18 cellular contexts compared by ENCODE assay signal in the genomic region with DNA sequence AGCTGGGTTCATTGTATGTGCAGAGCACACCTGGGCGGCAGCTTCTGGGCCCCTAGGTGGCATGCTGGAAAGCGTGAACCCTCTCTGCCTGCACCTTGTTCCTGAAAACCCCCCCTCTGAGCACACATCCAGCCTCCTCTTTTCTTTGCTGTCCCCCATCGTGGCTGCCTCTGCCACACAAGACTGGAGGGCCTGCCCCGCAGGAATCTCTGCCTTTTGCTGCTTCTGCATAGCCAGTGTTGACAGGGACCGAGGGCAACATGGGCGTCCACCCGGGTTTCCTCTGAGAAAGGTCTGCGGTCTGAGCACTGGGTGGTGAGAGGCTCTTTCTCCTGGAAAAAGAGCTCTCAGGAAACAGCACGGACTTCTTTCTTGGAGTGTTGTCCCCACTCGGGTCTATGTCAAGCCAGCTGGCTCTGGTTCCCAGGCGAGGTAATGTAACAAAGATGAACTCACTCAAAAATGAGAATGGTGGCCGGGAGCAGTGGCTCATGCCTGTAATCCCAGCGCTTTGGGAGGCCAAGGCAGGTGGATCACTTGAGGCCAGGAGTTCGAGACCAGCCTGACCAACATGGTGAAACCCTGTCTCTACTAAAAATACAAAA. TPM values are rescaled to one million over a fixed set of nuclear protein-coding genes. Genes with fewer than 3 reads are reported as not detected.
DNase-seq lines count a peak whose midpoint lies in the region; ATAC-seq, FAIRE-seq and TF ChIP-seq lines count a peak whose summit lies in the region.
"Had no signal": no experiment of that assay in that cellular context is flagged by ENCODE, and none has a peak within 500 bp of the region (broad histone marks: within the 10 kb centered on the region; RNA-seq: fewer than 3 reads in every experiment).

No MANE protein-coding gene starts in this region.

- WGBS in H1 (ENCODE audit: extremely low coverage in 1 of 2, insufficient coverage in 1 of 2, insufficient read length in 1 of 2, insufficient replicate concordance in 2 of 2, low coverage in 1 of 2, low lambda C conversion rate in 2 of 2, missing lambda C conversion rate in 1 of 2), 2 experiments: 81% methylated on average over 14 of the region's 14 CpGs; no CpG with 5 or more reads in 1 of the 2 experiments

- no peak overlapping the region for H3K27ac Mint-ChIP-seq in GM23338
- H3K27ac Mint-ChIP-seq in mesothelial cell of epicardium: peak overlapping the region; percentile 34

- H3K79me2 ChIP-seq in GM23338 (replicated peaks; ENCODE audit: insufficient read depth) (no peaks in the 10 kb centered on the region), H1 (ENCODE audit: control insufficient read depth in 1 of 2, insufficient read depth in 2 of 2, low read length in 2 of 2) (no peaks in the 10 kb centered on the region)

- H3K4me3 ChIP-seq in GM23338: no peak overlapping the region
- H3K4me3 ChIP-seq in H1 (ENCODE audit: extremely low read depth in 1 of 4, insufficient read depth in 2 of 4, low read depth in 3 of 4, low read length in 4 of 4): no peak overlapping the region
- H3K4me3 ChIP-seq: GM12878 had no signal

- no peak overlapping the region for H3K9ac ChIP-seq in H1 (replicated peaks in 1 of 4; ENCODE audit: extremely low read depth in 1 of 4, low read depth in 3 of 4, low read length in 3 of 4)

- no peak overlapping the region for H4K5ac ChIP-seq in H1 (ENCODE audit: insufficient read length, low read depth, low read length)

- no peak for TF ChIP-seq POLR2A in H1 (IDR thresholded peaks at IDR 0.05; ENCODE audit: control extremely low read depth in 1 of 2, low read depth in 2 of 2, low read length in 2 of 2)

- DNase-seq in NCI-H2081 (lab: John Stamatoyannopoulos, UW) (peak; percentile 32 to 53), NCI-H2081 treated with DMSO at 0.1 percent for 48 hours (lab: John Stamatoyannopoulos, UW) (no peak), GM23338 (ENCODE audit: low spot score) (no peak), H1 (ENCODE audit: low read depth in 1 of 2, low spot score in 2 of 2) (no peak), mesothelial cell of epicardium (ENCODE audit: low spot score in 2 of 2, unreplicated experiment in 2 of 2) (no peak), GF-D8 (lab: John Stamatoyannopoulos, UW) (no peak)
- DNase-seq in central memory CD4-positive, alpha-beta T cell: no peak
- DNase-seq: Calu3, H7, KBM-7, NCI-H1417, NCI-H1694, NCI-H2029 treated with DMSO at 0.1 percent for 48 hours, NCI-H446, NCI-H526 treated with DMSO at 0.1 percent for 48 hours, SHP77 treated with DMSO at 0.1 percent for 48 hours had no signal

- no peaks in the 10 kb centered on the region for H4K20me1 ChIP-seq in GM23338 (replicated peaks; ENCODE audit: insufficient read depth)
- no peaks in the 10 kb centered on the region for H4K20me1 ChIP-seq in H1 (replicated peaks in 1 of 2; ENCODE audit: control insufficient read depth in 1 of 2, insufficient read depth in 2 of 2, low read length in 2 of 2)

- H2BK5ac ChIP-seq in H1 (ENCODE audit: low read depth, low read length): no peak overlapping the region

- no peaks in the 10 kb centered on the region; the same call in 1 of the 2 replicates for H3K23me2 ChIP-seq in H1 (ENCODE audit: low read depth, low read length)

- H3K27ac ChIP-seq in GM23338 (ENCODE audit: low read depth) (no peak overlapping the region), H1 (ENCODE audit: low read depth, low read length) (no peak overlapping the region)

- H3K4me1 Mint-ChIP-seq in GM23338: peaks cover 11% of the 10 kb centered on the region; the same call in 2 of the 3 replicates
- H3K4me1 Mint-ChIP-seq in mesothelial cell of epicardium: peaks cover 32% of the 10 kb centered on the region

- no peaks in the 10 kb centered on the region for H3K9me3 ChIP-seq in H1 (ENCODE audit: insufficient read depth in 2 of 2, low read depth in 1 of 2, low read length in 1 of 2)

- CTCF ChIA-PET in H1 (lab: Charles Lee; ENCODE audit: partially characterized antibody): interaction anchor here (0.6 to 4.4 kb wide), 11 partner anchors 8 to 675 kb away, joined by 3 to 28 read pairs (median 3); no protein-coding TSS in a partner anchor

- H3K27me3 ChIP-seq in GM23338 (ENCODE audit: insufficient read depth) (peaks cover 18% of the 10 kb centered on the region), H1 (replicated peaks in 1 of 4; ENCODE audit: control insufficient read depth in 3 of 4, extremely low read depth in 1 of 4, insufficient read depth in 3 of 4, low read length in 3 of 4) (peaks cover 0 to 9% (median 3%) of the 10 kb centered on the region in 4 experiments; a peak in 2 of 7 replicates)

- no peak overlapping the region for H2BK15ac ChIP-seq in H1 (ENCODE audit: low read length)

- H4K91ac ChIP-seq in H1 (replicated peaks; ENCODE audit: insufficient read length, low read length): no peak overlapping the region

- no peaks in the 10 kb centered on the region for H3K79me1 ChIP-seq in H1 (ENCODE audit: low read depth, low read length)

- TF ChIP-seq RAD21 in H1 (IDR thresholded peaks at IDR 0.05 in 1 of 2, conservative IDR thresholded peaks at IDR 0.05 in 1 of 2; ENCODE audit: low read depth in 2 of 2, low read length in 2 of 2): no peak

- H3K36me3 ChIP-seq in GM23338 (ENCODE audit: insufficient read depth): no peaks in the 10 kb centered on the region
- no peaks in the 10 kb centered on the region for H3K36me3 ChIP-seq in H1 (ENCODE audit: control insufficient read depth in 2 of 4, insufficient read depth in 4 of 4, low read length in 3 of 4)

- H3K36me3 Mint-ChIP-seq in GM23338 (ENCODE audit: low read depth) (no peaks in the 10 kb centered on the region; the same call in 2 of the 3 replicates), mesothelial cell of epicardium (peaks cover 9% of the 10 kb centered on the region)

- H2AK5ac ChIP-seq in H1 (ENCODE audit: low read depth, low read length): no peak overlapping the region

- 0 out of 2 replicates have a peak overlapping the region, but pooled peaks have one; percentile 95 for H2AFZ ChIP-seq in GM23338
- peak overlapping the region; percentile 75; the same call in 1 of the 2 replicates for H2AFZ ChIP-seq in H1 (ENCODE audit: low read length)

- H3K4me1 ChIP-seq in GM23338 (ENCODE audit: insufficient read depth) (peaks cover 12% of the 10 kb centered on the region; the same call in 1 of the 2 replicates), H1 (replicated peaks in 1 of 4; ENCODE audit: control insufficient read depth in 3 of 4, insufficient read depth in 4 of 4, low read length in 3 of 4) (peaks cover 0 to 8% (median 0%) of the 10 kb centered on the region in 4 experiments; a peak in 2 of 7 replicates)

- TF ChIP-seq CTCF in GM23338 (conservative IDR thresholded peaks at IDR 0.05; ENCODE audit: low read depth in 2 of 2) (no peak), H1 (IDR thresholded peaks at IDR 0.05; ENCODE audit: control extremely low read depth in 1 of 3, insufficient read depth in 1 of 3, low read depth in 1 of 3, low read length in 3 of 3) (no peak), mesothelial cell of epicardium (IDR thresholded peaks at IDR 0.05; ENCODE audit: unreplicated experiment) (no peak)

- POLR2A ChIA-PET in H1 (lab: Charles Lee; ENCODE audit: partially characterized antibody): no interaction called here

- TF ChIP-seq EP300 in H1 (IDR thresholded peaks at IDR 0.05; ENCODE audit: borderline replicate concordance in 1 of 2, low read depth in 2 of 2, low read length in 2 of 2): no peak

- no peak overlapping the region for H3K4me2 ChIP-seq in GM23338
- H3K4me2 ChIP-seq in H1 (ENCODE audit: insufficient read depth in 1 of 2, low read depth in 2 of 2, low read length in 2 of 2): no peak overlapping the region

- no peak overlapping the region for H3K56ac ChIP-seq in H1 (replicated peaks; ENCODE audit: insufficient read length, low read depth, low read length)

- no peak overlapping the region for H2BK12ac ChIP-seq in H1 (ENCODE audit: low read depth, low read length)

- peaks cover 7% of the 10 kb centered on the region; the same call in 1 of the 2 replicates for H3F3A ChIP-seq in GM23338 (replicated peaks; ENCODE audit: low read depth)

- H3K27me3 Mint-ChIP-seq in GM23338 (ENCODE audit: insufficient read depth, low read depth, poor library complexity): peaks cover 13% of the 10 kb centered on the region
- H3K27me3 Mint-ChIP-seq in mesothelial cell of epicardium (ENCODE audit: low read depth): peaks cover 9% of the 10 kb centered on the region

- H3K9me3 Mint-ChIP-seq in GM23338 (no peaks in the 10 kb centered on the region), mesothelial cell of epicardium (no peaks in the 10 kb centered on the region)

- H3K4me3 Mint-ChIP-seq in GM23338: no peak overlapping the region
- no peak overlapping the region for H3K4me3 Mint-ChIP-seq in mesothelial cell of epicardium

- no peak overlapping the region for H2BK120ac ChIP-seq in H1 (replicated peaks; ENCODE audit: low read depth, low read length)

- H4K8ac ChIP-seq in H1 (ENCODE audit: extremely low read depth, insufficient read depth, low read length): no peak overlapping the region

- H3K4ac ChIP-seq in H1 (replicated peaks; ENCODE audit: insufficient read length, low read depth, low read length): no peak overlapping the region

- ATAC-seq in GM23338 (peak; percentile 20; the same call in 1 of the 3 replicates), HG03108 (IDR thresholded peaks at IDR 0.05; ENCODE audit: unreplicated experiment) (no peak)
- ATAC-seq: GM12878 had no signal

- H3K18ac ChIP-seq in H1 (ENCODE audit: extremely low read depth, low read length): no peak overlapping the region

- no peak overlapping the region for H3K23ac ChIP-seq in H1 (ENCODE audit: insufficient read length)

- no peak overlapping the region for H2BK20ac ChIP-seq in H1 (ENCODE audit: low read length)

- H3K9me2 ChIP-seq in GM23338 (ENCODE audit: insufficient read depth): no peaks in the 10 kb centered on the region

- no peak for FAIRE-seq in H1 (lab: Jason Lieb, UNC)
- FAIRE-seq: GM12878 had no signal

- no peak overlapping the region for H3K14ac ChIP-seq in H1 (ENCODE audit: insufficient read length)

RNA-seq across cellular contexts. Expression of a gene that starts 11.7 kb away (rescaled TPM):
- total RNA-seq in GM23338 (2014; rRNA removed; shearing (Covaris generic)): 1.0 and 2.7 TPM in 2 replicates
- polyA plus RNA-seq in GM23338 (2016; fragmentation: Nextera tagmentation; extraction: Ambion mirVana): 0.87 and 1.4 TPM in 2 replicates
- total RNA-seq in H1 (2021; fragmentation: NEBNext Ultra II Directional; extraction: Animal tissue kit (Norgen Biotek cat#: 25700)): 0.91 and 1.2 TPM in 2 replicates
- 1.2 TPM in 2 replicates for polyA plus RNA-seq in H1 (2011; rRNA removed)
- polyA plus RNA-seq in H1 (2011; cell fraction: cytosol; rRNA removed): 0.90 TPM
- polyA plus RNA-seq in H1 (2011; cell fraction: nucleus; rRNA removed): 1.1 TPM
- 0.36 to 1.3 TPM (median 1.0 TPM) in 4 replicates for polyA plus RNA-seq in H1 (2012, experiment 1 of 2)
- 1.4 TPM for polyA plus RNA-seq in H1 (2012, experiment 2 of 2)
- 1.5 TPM for polyA plus RNA-seq in H1 (2013, experiment 1 of 2)
- polyA plus RNA-seq in H1 (2013, experiment 2 of 2): 1.3 TPM
- 0.32 and 0.46 TPM in 2 replicates for polyA minus RNA-seq in H1 (2011; rRNA and poly(A)+ RNA removed)
- polyA minus RNA-seq in H1 (2011; cell fraction: cytosol; rRNA and poly(A)+ RNA removed): not detected
- polyA minus RNA-seq in H1 (2011; cell fraction: nucleus; rRNA and poly(A)+ RNA removed): 1.5 TPM
- total RNA-seq in mesothelial cell of epicardium: 54.4 to 58.3 TPM (median 56.2 TPM) in 3 replicates

RNA-seq across cellular contexts. Expression of a gene that starts 46.4 kb away (rescaled TPM):
- 9.1 and 9.4 TPM in 2 replicates for total RNA-seq in GM23338 (2014; rRNA removed; shearing (Covaris generic))
- polyA plus RNA-seq in GM23338 (2016; fragmentation: Nextera tagmentation; extraction: Ambion mirVana) (0.40 and 0.74 TPM in 2 replicates), H1 (2011; rRNA removed) (9.6 and 11.7 TPM in 2 replicates)
- 5.5 and 6.2 TPM in 2 replicates for total RNA-seq in H1 (2021; fragmentation: NEBNext Ultra II Directional; extraction: Animal tissue kit (Norgen Biotek cat#: 25700))
- polyA plus RNA-seq in H1 (2011; cell fraction: cytosol; rRNA removed): 8.7 TPM
- polyA plus RNA-seq in H1 (2011; cell fraction: nucleus; rRNA removed): 8.7 TPM
- polyA plus RNA-seq in H1 (2012, experiment 1 of 2): 2.7 to 6.9 TPM (median 5.5 TPM) in 4 replicates
- 2.7 TPM for polyA plus RNA-seq in H1 (2012, experiment 2 of 2)
- 2.2 TPM for polyA plus RNA-seq in H1 (2013, experiment 1 of 2)
- 2.1 TPM for polyA plus RNA-seq in H1 (2013, experiment 2 of 2)
- polyA minus RNA-seq in H1 (2011; rRNA and poly(A)+ RNA removed): 10.8 and 11.9 TPM in 2 replicates
- polyA minus RNA-seq in H1 (2011; cell fraction: cytosol; rRNA and poly(A)+ RNA removed): 10.6 TPM
- 10.5 TPM for polyA minus RNA-seq in H1 (2011; cell fraction: nucleus; rRNA and poly(A)+ RNA removed)
- 14.1 to 14.8 TPM (median 14.3 TPM) in 3 replicates for total RNA-seq in mesothelial cell of epicardium

RNA-seq across cellular contexts. Expression of a gene that starts 50.1 kb away (rescaled TPM):
- total RNA-seq in GM23338 (2014; rRNA removed; shearing (Covaris generic)): 36.2 and 36.3 TPM in 2 replicates
- polyA plus RNA-seq in GM23338 (2016; fragmentation: Nextera tagmentation; extraction: Ambion mirVana) (11.4 and 11.7 TPM in 2 replicates), H1 (2011; rRNA removed) (13.9 and 17.5 TPM in 2 replicates)
- 46.4 and 50.8 TPM in 2 replicates for total RNA-seq in H1 (2021; fragmentation: NEBNext Ultra II Directional; extraction: Animal tissue kit (Norgen Biotek cat#: 25700))
- 15.7 TPM for polyA plus RNA-seq in H1 (2011; cell fraction: cytosol; rRNA removed)
- polyA plus RNA-seq in H1 (2011; cell fraction: nucleus; rRNA removed): 10.5 TPM
- polyA plus RNA-seq in H1 (2012, experiment 1 of 2): 25.0 to 33.0 TPM (median 29.1 TPM) in 4 replicates
- 5.8 TPM for polyA plus RNA-seq in H1 (2012, experiment 2 of 2)
- polyA plus RNA-seq in H1 (2013, experiment 1 of 2): 22.5 TPM
- polyA plus RNA-seq in H1 (2013, experiment 2 of 2): 28.5 TPM
- polyA minus RNA-seq in H1 (2011; rRNA and poly(A)+ RNA removed): 28.8 and 29.0 TPM in 2 replicates
- 12.8 TPM for polyA minus RNA-seq in H1 (2011; cell fraction: cytosol; rRNA and poly(A)+ RNA removed)
- polyA minus RNA-seq in H1 (2011; cell fraction: nucleus; rRNA and poly(A)+ RNA removed): 20.7 TPM
- total RNA-seq in mesothelial cell of epicardium: 77.2 to 87.3 TPM (median 77.4 TPM) in 3 replicates

Comparison
In these comparisons a context has a peak if more than half of its experiments do, and no peak if none do; other contexts are left out.
1. DNase-seq: peak in NCI-H2081 (2 of 2); none in NCI-H2081 treated with DMSO at 0.1 percent for 48 hours (single experiment), GM23338 (single experiment), H1 (0 of 2), mesothelial cell of epicardium (0 of 2), GF-D8 (single experiment) and central memory CD4-positive, alpha-beta T cell (single experiment).
2. RNA of a gene that starts 11.7 kb away (total RNA-seq): 54.4 to 58.3 TPM in mesothelial cell of epicardium; 1.0 to 2.7 TPM in GM23338 and 0.91 to 1.2 TPM in H1; every median in the first group is over 10 times any median in the second.